ENCODE assay signal across 8 cellular contexts in genomic region chr15:45307230-45307924, GRCh38. TPM values are rescaled to one million over a fixed set of nuclear protein-coding genes. Genes with fewer than 3 reads are reported as not detected.
DNase-seq lines count a peak whose midpoint lies in the region; ATAC-seq, FAIRE-seq and TF ChIP-seq lines count a peak whose summit lies in the region.

No MANE protein-coding gene starts in this region.

- peaks cover 2% of the 10 kb centered on the region for H3K4me1 Mint-ChIP-seq in astrocyte (ENCODE audit: low read depth, unreplicated experiment)
- H3K4me1 Mint-ChIP-seq in stimulated activated naive B cell treated with anti-CD40 and anti-IgM and Interleukin-4, amounts not matched to agents 10 μg/mL and 1 μg/mL and 100 μg/mL, for 72 hours, result peaks cover 2 to 9% of the 10 kb centered on the region in 2 donors
- peaks cover 4% of the 10 kb centered on the region for H3K4me1 Mint-ChIP-seq in nephron progenitor cell

- peak; percentile 42 to 64 for ATAC-seq in stimulated activated naive B cell treated with anti-CD40 and anti-IgM and Interleukin-4, amounts not matched to agents 10 μg/mL and 1 μg/mL and 100 μg/mL, for 72 hours (replicated peaks)

- H3K9me3 Mint-ChIP-seq in astrocyte (ENCODE audit: unreplicated experiment), result peaks cover 2% of the 10 kb centered on the region
- H3K9me3 Mint-ChIP-seq in stimulated activated naive B cell treated with anti-CD40 and anti-IgM and Interleukin-4, amounts not matched to agents 10 μg/mL and 1 μg/mL and 100 μg/mL, for 72 hours, result no peaks in the 10 kb centered on the region
- H3K9me3 Mint-ChIP-seq in nephron progenitor cell, result peaks cover 23% of the 10 kb centered on the region

- H3K79me2 ChIP-seq in astrocyte (ENCODE audit: insufficient read depth, low read length) (no peaks in the 10 kb centered on the region), hepatocyte (no peaks in the 10 kb centered on the region)

- no peak overlapping the region for H3K9ac ChIP-seq in astrocyte (ENCODE audit: low read length)

- H3K27me3 Mint-ChIP-seq in astrocyte (ENCODE audit: low read depth, unreplicated experiment) (no peaks in the 10 kb centered on the region), nephron progenitor cell (ENCODE audit: low read depth, poor library complexity) (peaks cover 34% of the 10 kb centered on the region)
- peaks cover 28 to 43% of the 10 kb centered on the region in 2 donors for H3K27me3 Mint-ChIP-seq in stimulated activated naive B cell treated with anti-CD40 and anti-IgM and Interleukin-4, amounts not matched to agents 10 μg/mL and 1 μg/mL and 100 μg/mL, for 72 hours

- H3K4me3 Mint-ChIP-seq in astrocyte (ENCODE audit: unreplicated experiment), result no peak overlapping the region
- H3K4me3 Mint-ChIP-seq in stimulated activated naive B cell treated with anti-CD40 and anti-IgM and Interleukin-4, amounts not matched to agents 10 μg/mL and 1 μg/mL and 100 μg/mL, for 72 hours, result peak overlapping the region; percentile 70 to 73
- H3K4me3 Mint-ChIP-seq in nephron progenitor cell, result no peak overlapping the region

- H2AFZ ChIP-seq in astrocyte (ENCODE audit: low read depth, low read length) (no peak overlapping the region), hepatocyte (no peak overlapping the region)

- FAIRE-seq in astrocyte (lab: Jason Lieb, UNC), result peak; percentile 47

- H3K4me3 ChIP-seq in astrocyte (ENCODE audit: insufficient read depth, low read depth, low read length) (no peak overlapping the region), hepatocyte (no peak overlapping the region)

- no peak overlapping the region for H3K27ac Mint-ChIP-seq in astrocyte (ENCODE audit: unreplicated experiment)
- no peak overlapping the region for H3K27ac Mint-ChIP-seq in stimulated activated naive B cell treated with anti-CD40 and anti-IgM and Interleukin-4, amounts not matched to agents 10 μg/mL and 1 μg/mL and 100 μg/mL, for 72 hours
- no peak overlapping the region for H3K27ac Mint-ChIP-seq in nephron progenitor cell

- peak; percentile 8 for DNase-seq in SIG-M5 treated with dmso at 0.1 percent for 504 hours (lab: John Stamatoyannopoulos, UW; ENCODE audit: unreplicated experiment)
- DNase-seq in SIG-M5 (lab: John Stamatoyannopoulos, UW), result no peak
- DNase-seq in LHCN-M2 (ENCODE audit: low read depth), result peak; percentile 59
- DNase-seq in astrocyte (ENCODE audit: low read depth), result peak; percentile 65
- DNase-seq in hepatocyte (ENCODE audit: low spot score), result peak; percentile 47
- DNase-seq in stimulated activated naive B cell treated with anti-CD40 and anti-IgM and Interleukin-4, amounts not matched to agents 10 μg/mL and 1 μg/mL and 100 μg/mL, for 72 hours, result no peak
- DNase-seq in effector CD8-positive, alpha-beta T cell (lab: John Stamatoyannopoulos, UW), result no peak
- no peak for DNase-seq in nephron progenitor cell

- no peaks in the 10 kb centered on the region for H3K9me2 ChIP-seq in hepatocyte (replicated peaks; ENCODE audit: insufficient read depth)

- H3K27ac ChIP-seq in astrocyte (ENCODE audit: low read depth, low read length) (no peak overlapping the region), hepatocyte (no peak overlapping the region)

- H3K9me3 ChIP-seq in astrocyte (ENCODE audit: insufficient read depth, low read depth, low read length), result no peaks in the 10 kb centered on the region
- no peaks in the 10 kb centered on the region for H3K9me3 ChIP-seq in hepatocyte (ENCODE audit: low read depth)

- H3K36me3 ChIP-seq in astrocyte (ENCODE audit: insufficient read depth, low read length) (no peaks in the 10 kb centered on the region), hepatocyte (replicated peaks; ENCODE audit: insufficient read depth, low read depth) (no peaks in the 10 kb centered on the region)

- H3K36me3 Mint-ChIP-seq in astrocyte (ENCODE audit: low read depth, unreplicated experiment) (no peaks in the 10 kb centered on the region), nephron progenitor cell (ENCODE audit: low read depth) (no peaks in the 10 kb centered on the region)
- H3K36me3 Mint-ChIP-seq in stimulated activated naive B cell treated with anti-CD40 and anti-IgM and Interleukin-4, amounts not matched to agents 10 μg/mL and 1 μg/mL and 100 μg/mL, for 72 hours, result no peaks in the 10 kb centered on the region

- H3K27me3 ChIP-seq in astrocyte (ENCODE audit: insufficient read depth, low read length) (peaks cover 3% of the 10 kb centered on the region), hepatocyte (no peaks in the 10 kb centered on the region)

- H3K4me2 ChIP-seq in astrocyte (ENCODE audit: low read length) (peak overlapping the region; percentile 70), hepatocyte (peak overlapping the region; percentile 30)

- H4K20me1 ChIP-seq in astrocyte (ENCODE audit: insufficient read depth, low read length), result no peaks in the 10 kb centered on the region
- H4K20me1 ChIP-seq in hepatocyte (ENCODE audit: insufficient read depth, poor library complexity, severe bottlenecking), result no peaks in the 10 kb centered on the region

- H3K4me1 ChIP-seq in astrocyte (ENCODE audit: insufficient read depth, low read length), result peaks cover 4% of the 10 kb centered on the region
- peaks cover 3% of the 10 kb centered on the region for H3K4me1 ChIP-seq in hepatocyte (ENCODE audit: insufficient read depth)

- TF ChIP-seq CTCF in astrocyte (IDR thresholded peaks at IDR 0.05; ENCODE audit: insufficient read depth, low read depth, low read length) (peak; percentile 38), hepatocyte (IDR thresholded peaks at IDR 0.05; ENCODE audit: poor library complexity) (peak; percentile 65), nephron progenitor cell (IDR thresholded peaks at IDR 0.05) (no peak)

- 44% methylated on average over 5 of the region's 5 CpGs for WGBS in hepatocyte (ENCODE audit: low lambda C conversion rate, missing lambda C conversion rate)

RNA-seq across cellular contexts. Expression of gene SLC28A2, which starts 55.3 kb away (rescaled TPM):
- not detected in 2 replicates for total RNA-seq in LHCN-M2 (2014; rRNA removed)
- polyA plus RNA-seq in LHCN-M2 (2012), result 0.04 TPM
- total RNA-seq in astrocyte, result not detected in 2 replicates
- total RNA-seq in hepatocyte, result 1.5 and 1.8 TPM in 2 replicates
- 0.29 and 1.5 TPM in 2 replicates for polyA plus RNA-seq in hepatocyte

Comparison
In these comparisons a context has a peak if more than half of its experiments do, and no peak if none do; other contexts are left out.
1. DNase-seq: peak in SIG-M5 treated with dmso at 0.1 percent for 504 hours (single experiment), LHCN-M2 (single experiment), astrocyte (single experiment) and hepatocyte (single experiment); none in SIG-M5 (single experiment), stimulated activated naive B cell treated with anti-CD40 and anti-IgM and Interleukin-4, amounts not matched to agents 10 μg/mL and 1 μg/mL and 100 μg/mL, for 72 hours (single experiment), effector CD8-positive, alpha-beta T cell (single experiment) and nephron progenitor cell (single experiment).
2. H3K4me3 Mint-ChIP-seq: peak in stimulated activated naive B cell treated with anti-CD40 and anti-IgM and Interleukin-4, amounts not matched to agents 10 μg/mL and 1 μg/mL and 100 μg/mL, for 72 hours (2 of 2); none in astrocyte (single experiment) and nephron progenitor cell (single experiment).